Comparison of ENCODE assay signal across 8 cellular contexts in genomic region chr1:229156819-229157218, GRCh38.
A peak's percentile ranks its signal among the peaks of the same experiment; 100 is the strongest.
DNase-seq lines count a peak whose midpoint lies in the region; ATAC-seq lines count a peak whose summit lies in the region.

No MANE protein-coding gene starts in this region.

- H3K27me3 ChIP-seq in adipocyte (replicated peaks; ENCODE audit: control insufficient read depth, insufficient read depth, low read length) (peaks cover 14% of the 10 kb centered on the region), aorta (ENCODE audit: control insufficient read depth in 1 of 2, insufficient read depth in 2 of 2, low read length in 1 of 2) (no peaks in the 10 kb centered on the region)

- H3K9ac ChIP-seq in adipocyte (ENCODE audit: low read length), result no peak overlapping the region

- 11 to 26% methylated on average over 3 of the region's 3 CpGs for WGBS in aorta, 2 donors

- H3K4me3 Mint-ChIP-seq in activated naive CD4-positive, alpha-beta T cell treated with anti-CD3 and anti-CD28 coated beads, Interleukin-2, amount 10 ng/mL, durations not matched to agents 7 days and 5 days, result no peak overlapping the region

- H3K36me3 Mint-ChIP-seq in activated naive CD4-positive, alpha-beta T cell treated with anti-CD3 and anti-CD28 coated beads, Interleukin-2, amount 10 ng/mL, durations not matched to agents 7 days and 5 days, result peaks cover 2% of the 10 kb centered on the region

- H3K4me1 Mint-ChIP-seq in activated naive CD4-positive, alpha-beta T cell treated with anti-CD3 and anti-CD28 coated beads, Interleukin-2, amount 10 ng/mL, durations not matched to agents 7 days and 5 days, result peaks cover 37% of the 10 kb centered on the region

- no peak overlapping the region for H3K4me3 ChIP-seq in adipocyte (ENCODE audit: low read length)
- no peak overlapping the region for H3K4me3 ChIP-seq in aorta (ENCODE audit: low read length in 2 of 2)

- no peak overlapping the region for H3K27ac ChIP-seq in aorta (ENCODE audit: low read depth in 1 of 2, low read length in 2 of 2)

- peaks cover 4% of the 10 kb centered on the region for H3K27me3 Mint-ChIP-seq in activated naive CD4-positive, alpha-beta T cell treated with anti-CD3 and anti-CD28 coated beads, Interleukin-2, amount 10 ng/mL, durations not matched to agents 7 days and 5 days

- H3K4me1 ChIP-seq in adipocyte (ENCODE audit: control insufficient read depth, insufficient read depth, low read length) (peaks cover 5% of the 10 kb centered on the region), aorta (ENCODE audit: control insufficient read depth in 1 of 2, insufficient read depth in 2 of 2, low read length in 2 of 2) (no peaks in the 10 kb centered on the region)

- ATAC-seq in aorta (ENCODE audit: low FRiP score), result peak; percentile 79
- ATAC-seq in GM18870 (IDR thresholded peaks at IDR 0.05; ENCODE audit: unreplicated experiment), result no peak
- no peak for ATAC-seq in HG03571 (IDR thresholded peaks at IDR 0.05; ENCODE audit: unreplicated experiment)

- H3K36me3 ChIP-seq in adipocyte (ENCODE audit: control insufficient read depth, insufficient read depth, low read length, severe bottlenecking) (no peaks in the 10 kb centered on the region), aorta (ENCODE audit: control insufficient read depth in 1 of 2, insufficient read depth in 2 of 2, low read length in 1 of 2) (no peaks in the 10 kb centered on the region)

- CTCF ChIA-PET in activated naive CD4-positive, alpha-beta T cell treated with anti-CD3 and anti-CD28 coated beads, Interleukin-2, amount 10 ng/mL, durations not matched to agents 7 days and 5 days (lab: Charles Lee), result interaction anchor here (0.9 to 2.1 kb wide), 5 partner anchors 10 to 492 kb away, joined by 3 to 9 read pairs (median 7); partner anchors contain the start of gene RHOU

- peaks cover 8% of the 10 kb centered on the region for H3K9me3 ChIP-seq in adipocyte (ENCODE audit: control insufficient read depth, low read length)
- no peaks in the 10 kb centered on the region for H3K9me3 ChIP-seq in aorta (ENCODE audit: control insufficient read depth, low read length)

- no peak overlapping the region for H3K27ac Mint-ChIP-seq in activated naive CD4-positive, alpha-beta T cell treated with anti-CD3 and anti-CD28 coated beads, Interleukin-2, amount 10 ng/mL, durations not matched to agents 7 days and 5 days

- no peaks in the 10 kb centered on the region for H3K9me3 Mint-ChIP-seq in activated naive CD4-positive, alpha-beta T cell treated with anti-CD3 and anti-CD28 coated beads, Interleukin-2, amount 10 ng/mL, durations not matched to agents 7 days and 5 days

- DNase-seq in activated naive CD4-positive, alpha-beta T cell treated with anti-CD3 and anti-CD28 coated beads, Interleukin-2, amount 10 ng/mL, durations not matched to agents 7 days and 5 days, result peak; percentile 25
- no peak for DNase-seq in activated naive CD4-positive, alpha-beta T cell (lab: John Stamatoyannopoulos, UW)
- DNase-seq in adipocyte (ENCODE audit: low read depth), result peak; percentile 13
- DNase-seq in kidney tubule cell (ENCODE audit: low spot score), result peak; percentile 14
- no peak for DNase-seq in aorta
- no peak for DNase-seq in activated CD4-positive, CD25-positive, alpha-beta regulatory T cell (lab: John Stamatoyannopoulos, UW)

- intact Hi-C loops in aorta (cut with DNase I), result loop anchor here (2.0 to 10.0 kb wide), 4 partner anchors 232 to 492 kb away; partner anchors contain the start of gene RHOU (in 2 of the 2)

Comparison
In these comparisons a context has a peak if more than half of its experiments do, and no peak if none do; other contexts are left out.
1. DNase-seq: peak in activated naive CD4-positive, alpha-beta T cell treated with anti-CD3 and anti-CD28 coated beads, Interleukin-2, amount 10 ng/mL, durations not matched to agents 7 days and 5 days (single experiment), adipocyte (single experiment) and kidney tubule cell (single experiment); none in activated naive CD4-positive, alpha-beta T cell (0 of 4), aorta (0 of 2) and activated CD4-positive, CD25-positive, alpha-beta regulatory T cell (0 of 4).